In the genomic region with DNA sequence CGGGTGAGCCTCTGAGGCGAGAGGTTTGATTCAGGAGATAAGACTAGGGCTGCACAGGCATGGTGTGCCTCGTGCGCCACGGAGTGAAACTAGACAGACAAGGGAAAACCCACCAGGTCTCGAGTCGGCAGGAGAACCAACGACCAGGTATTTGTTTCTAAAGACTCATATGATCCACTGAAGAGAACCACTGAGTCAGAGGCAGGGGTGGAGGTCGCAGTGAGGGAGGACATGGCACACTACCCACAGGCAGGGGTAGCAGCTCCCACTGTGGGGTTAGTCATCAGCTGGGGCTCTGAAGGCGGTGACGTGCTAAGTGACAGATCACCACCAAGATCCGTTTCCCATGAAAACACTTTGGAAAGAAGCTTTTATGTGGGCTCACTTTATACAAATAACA, we compare ENCODE assay signal across 9 cellular contexts. TPM values are rescaled to one million over a fixed set of nuclear protein-coding genes. Genes with fewer than 3 reads are reported as not detected.
DNase-seq lines count a peak whose midpoint lies in the region; ATAC-seq and TF ChIP-seq lines count a peak whose summit lies in the region.
"Had no signal": no experiment of that assay in that cellular context is flagged by ENCODE, and none has a peak within 500 bp of the region (broad histone marks: within the 10 kb centered on the region; RNA-seq: fewer than 3 reads in every experiment).

No MANE protein-coding gene starts in this region.

- peak overlapping the region; percentile 16 for H3K4me3 ChIP-seq in fibroblast of villous mesenchyme (ENCODE audit: low read depth, low read length)
- H3K4me3 ChIP-seq: SK-N-MC had no signal

- TF ChIP-seq CTCF in fibroblast of villous mesenchyme (IDR thresholded peaks at IDR 0.05; ENCODE audit: insufficient read depth, low read depth, low read length), result no peak

- no peak for ATAC-seq in GM21515 (IDR thresholded peaks at IDR 0.05; ENCODE audit: unreplicated experiment)

- DNase-seq in HT1080 (ENCODE audit: low read depth), result peak; percentile 84
- peak; percentile 81 for DNase-seq in activated CD8-positive, alpha-beta memory T cell treated with anti-CD3 and anti-CD28 coated beads, Interleukin-2, amount 50 U/mL, for 4 hours
- peak; percentile 87 for DNase-seq in fibroblast of villous mesenchyme (ENCODE audit: low read depth)
- peak; percentile 79 to 86 for DNase-seq in stimulated activated CD8-positive, alpha-beta memory T cell treated with anti-CD3 and anti-CD28 coated beads, Interleukin-15, amount 100 ng/mL, for 48 hours (ENCODE audit: low read depth in 2 of 2)
- no peak for DNase-seq in NCI-H1930 (lab: John Stamatoyannopoulos, UW)
- DNase-seq in NAMALWA (ENCODE audit: low spot score), result no peak
- no peak for DNase-seq in DMS 273 treated with DMSO at 0.1 percent for 48 hours (lab: John Stamatoyannopoulos, UW)

RNA-seq across cellular contexts. Expression of a gene that starts 45.7 kb away (rescaled TPM):
- 22.6 and 26.1 TPM in 2 replicates for total RNA-seq in HT1080 (2014; rRNA removed; shearing (Covaris generic))
- polyA plus RNA-seq in HT1080 (2015; cell fraction: cytosol; rRNA removed), result 37.4 and 43.9 TPM in 2 replicates
- polyA plus RNA-seq in HT1080 (2015; cell fraction: nucleus; rRNA removed), result 28.2 and 28.5 TPM in 2 replicates
- 41.5 and 48.3 TPM in 2 replicates for total RNA-seq in fibroblast of villous mesenchyme

Comparison
In these comparisons a context has a peak if more than half of its experiments do, and no peak if none do; other contexts are left out.
1. DNase-seq: peak in HT1080 (single experiment), activated CD8-positive, alpha-beta memory T cell treated with anti-CD3 and anti-CD28 coated beads, Interleukin-2, amount 50 U/mL, for 4 hours (single experiment), fibroblast of villous mesenchyme (single experiment) and stimulated activated CD8-positive, alpha-beta memory T cell treated with anti-CD3 and anti-CD28 coated beads, Interleukin-15, amount 100 ng/mL, for 48 hours (2 of 2); none in NCI-H1930 (0 of 2), NAMALWA (single experiment) and DMS 273 treated with DMSO at 0.1 percent for 48 hours (single experiment).